Comparison of ENCODE assay signal across 1 cellular context in the genomic region with DNA sequence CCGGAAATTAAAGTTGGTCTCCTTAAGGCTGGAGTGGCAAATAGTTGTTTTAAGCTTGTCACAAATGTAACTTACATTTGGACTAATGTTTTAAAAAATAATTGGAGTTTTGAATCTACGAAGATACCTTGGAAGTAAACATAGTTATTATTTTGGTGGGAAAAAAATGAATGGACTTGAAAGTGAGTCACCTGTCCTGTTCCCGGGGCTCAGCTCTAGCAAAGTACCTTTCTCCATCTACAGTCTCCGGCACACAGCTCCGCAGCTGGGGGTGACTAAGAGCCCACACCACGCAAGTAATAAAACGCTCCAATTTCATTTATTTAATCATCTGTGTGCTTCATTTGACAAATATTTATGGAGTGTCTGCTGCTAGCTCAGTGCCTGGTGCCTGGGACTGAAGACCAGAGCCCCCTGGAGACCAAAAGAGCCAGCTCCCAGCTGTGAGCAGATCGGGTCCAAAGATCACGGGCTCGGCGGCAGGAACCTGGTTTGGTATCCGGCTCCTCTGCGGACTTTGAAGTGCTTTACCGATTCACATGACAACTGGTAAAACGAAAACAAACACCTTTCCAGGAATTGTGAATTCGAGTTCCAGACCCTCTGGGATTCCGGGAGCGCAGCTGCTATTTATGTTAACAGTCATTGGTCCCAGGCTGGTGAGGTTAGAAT.
TF ChIP-seq lines count a peak whose summit lies in the region.

No MANE protein-coding gene starts in this region.

TF ChIP-seq in HepG2, 621 proteins besides CTCF, POLR2A, EP300 and RAD21 (continued from another document and continues in another):
- TF ChIP-seq, protein P1, sequence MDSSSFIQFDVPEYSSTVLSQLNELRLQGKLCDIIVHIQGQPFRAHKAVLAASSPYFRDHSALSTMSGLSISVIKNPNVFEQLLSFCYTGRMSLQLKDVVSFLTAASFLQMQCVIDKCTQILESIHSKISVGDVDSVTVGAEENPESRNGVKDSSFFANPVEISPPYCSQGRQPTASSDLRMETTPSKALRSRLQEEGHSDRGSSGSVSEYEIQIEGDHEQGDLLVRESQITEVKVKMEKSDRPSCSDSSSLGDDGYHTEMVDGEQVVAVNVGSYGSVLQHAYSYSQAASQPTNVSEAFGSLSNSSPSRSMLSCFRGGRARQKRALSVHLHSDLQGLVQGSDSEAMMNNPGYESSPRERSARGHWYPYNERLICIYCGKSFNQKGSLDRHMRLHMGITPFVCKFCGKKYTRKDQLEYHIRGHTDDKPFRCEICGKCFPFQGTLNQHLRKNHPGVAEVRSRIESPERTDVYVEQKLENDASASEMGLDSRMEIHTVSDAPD (CRISPR knock-in tag; IDR thresholded peaks at IDR 0.05): peak; percentile 95
- no peak for TF ChIP-seq RAD51 (IDR thresholded peaks at IDR 0.05; ENCODE audit: borderline replicate concordance)
- TF ChIP-seq KDM3A (CRISPR knock-in tag; IDR thresholded peaks at IDR 0.05; ENCODE audit: low read depth): peak; percentile 46; the same call in 1 of the 2 replicates
- peak; percentile 88 for TF ChIP-seq NCOA2 (CRISPR knock-in tag; IDR thresholded peaks at IDR 0.05)
- TF ChIP-seq, protein P2, sequence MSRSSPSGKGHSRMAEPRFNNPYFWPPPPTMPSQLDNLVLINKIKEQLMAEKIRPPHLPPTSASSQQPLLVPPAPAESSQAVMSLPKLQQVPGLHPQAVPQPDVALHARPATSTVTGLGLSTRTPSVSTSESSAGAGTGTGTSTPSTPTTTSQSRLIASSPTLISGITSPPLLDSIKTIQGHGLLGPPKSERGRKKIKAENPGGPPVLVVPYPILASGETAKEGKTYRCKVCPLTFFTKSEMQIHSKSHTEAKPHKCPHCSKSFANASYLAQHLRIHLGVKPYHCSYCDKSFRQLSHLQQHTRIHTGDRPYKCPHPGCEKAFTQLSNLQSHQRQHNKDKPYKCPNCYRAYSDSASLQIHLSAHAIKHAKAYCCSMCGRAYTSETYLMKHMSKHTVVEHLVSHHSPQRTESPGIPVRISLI (CRISPR knock-in tag; IDR thresholded peaks at IDR 0.05; ENCODE audit: borderline replicate concordance): peak; percentile 17; the same call in 1 of the 2 replicates
- TF ChIP-seq FOXP1 (IDR thresholded peaks at IDR 0.05): no peak
- peak; percentile 71 for TF ChIP-seq FOXP1 (CRISPR knock-in tag; IDR thresholded peaks at IDR 0.05)
- TF ChIP-seq HNRNPL (IDR thresholded peaks at IDR 0.05; ENCODE audit: low read depth, low read length): no peak
- peak; percentile 7; the same call in 1 of the 2 replicates for TF ChIP-seq CBX2 (IDR thresholded peaks at IDR 0.05; ENCODE audit: low read depth, low read length)
- TF ChIP-seq CBX2 (CRISPR knock-in tag; IDR thresholded peaks at IDR 0.05; ENCODE audit: low read depth): no peak
- TF ChIP-seq TRIM24 (CRISPR knock-in tag; IDR thresholded peaks at IDR 0.05): no peak
- TF ChIP-seq ZEB1 (IDR thresholded peaks at IDR 0.05; ENCODE audit: insufficient replicate concordance, low read depth): peak; percentile 62
- TF ChIP-seq, protein P3, sequence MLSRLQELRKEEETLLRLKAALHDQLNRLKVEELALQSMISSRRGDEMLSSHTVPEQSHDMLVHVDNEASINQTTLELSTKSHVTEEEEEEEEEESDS (CRISPR knock-in tag; IDR thresholded peaks at IDR 0.05; ENCODE audit: borderline replicate concordance): no peak
- TF ChIP-seq ARNTL (CRISPR knock-in tag; IDR thresholded peaks at IDR 0.05): peak; percentile 63; the same call in 1 of the 2 replicates
- TF ChIP-seq ZSCAN25 (CRISPR knock-in tag; IDR thresholded peaks at IDR 0.05): peak; percentile 76; the same call in 1 of the 2 replicates
- no peak for TF ChIP-seq IKZF4 (CRISPR knock-in tag; IDR thresholded peaks at IDR 0.05; ENCODE audit: borderline replicate concordance, low read depth, not compliant biosample characterization)
- TF ChIP-seq ATRX (CRISPR knock-in tag; IDR thresholded peaks at IDR 0.05; ENCODE audit: borderline replicate concordance): no peak
- TF ChIP-seq, protein P4, sequence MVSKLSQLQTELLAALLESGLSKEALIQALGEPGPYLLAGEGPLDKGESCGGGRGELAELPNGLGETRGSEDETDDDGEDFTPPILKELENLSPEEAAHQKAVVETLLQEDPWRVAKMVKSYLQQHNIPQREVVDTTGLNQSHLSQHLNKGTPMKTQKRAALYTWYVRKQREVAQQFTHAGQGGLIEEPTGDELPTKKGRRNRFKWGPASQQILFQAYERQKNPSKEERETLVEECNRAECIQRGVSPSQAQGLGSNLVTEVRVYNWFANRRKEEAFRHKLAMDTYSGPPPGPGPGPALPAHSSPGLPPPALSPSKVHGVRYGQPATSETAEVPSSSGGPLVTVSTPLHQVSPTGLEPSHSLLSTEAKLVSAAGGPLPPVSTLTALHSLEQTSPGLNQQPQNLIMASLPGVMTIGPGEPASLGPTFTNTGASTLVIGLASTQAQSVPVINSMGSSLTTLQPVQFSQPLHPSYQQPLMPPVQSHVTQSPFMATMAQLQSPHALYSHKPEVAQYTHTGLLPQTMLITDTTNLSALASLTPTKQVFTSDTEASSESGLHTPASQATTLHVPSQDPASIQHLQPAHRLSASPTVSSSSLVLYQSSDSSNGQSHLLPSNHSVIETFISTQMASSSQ (IDR thresholded peaks at IDR 0.05; ENCODE audit: low read depth): no peak
- TF ChIP-seq, protein P4 (CRISPR knock-in tag; IDR thresholded peaks at IDR 0.05; ENCODE audit: borderline replicate concordance): peak; percentile 60; the same call in 1 of the 2 replicates
- peak; percentile 84 for TF ChIP-seq FOXO1 (CRISPR knock-in tag; IDR thresholded peaks at IDR 0.05)
- TF ChIP-seq LCORL (IDR thresholded peaks at IDR 0.05): no peak
- TF ChIP-seq LCORL (CRISPR knock-in tag; IDR thresholded peaks at IDR 0.05): peak; percentile 86
- peak; percentile 84; the same call in 1 of the 2 replicates for TF ChIP-seq ZNF788 (CRISPR knock-in tag; IDR thresholded peaks at IDR 0.05; ENCODE audit: borderline replicate concordance)
- peak; percentile 30; the same call in 1 of the 2 replicates for TF ChIP-seq MYC (CRISPR knock-in tag; IDR thresholded peaks at IDR 0.05; ENCODE audit: borderline replicate concordance)
- peak; percentile 100 for TF ChIP-seq BCL6 (CRISPR knock-in tag; IDR thresholded peaks at IDR 0.05)
- no peak for TF ChIP-seq ATM (IDR thresholded peaks at IDR 0.05; ENCODE audit: borderline replicate concordance)
- TF ChIP-seq, protein P5, sequence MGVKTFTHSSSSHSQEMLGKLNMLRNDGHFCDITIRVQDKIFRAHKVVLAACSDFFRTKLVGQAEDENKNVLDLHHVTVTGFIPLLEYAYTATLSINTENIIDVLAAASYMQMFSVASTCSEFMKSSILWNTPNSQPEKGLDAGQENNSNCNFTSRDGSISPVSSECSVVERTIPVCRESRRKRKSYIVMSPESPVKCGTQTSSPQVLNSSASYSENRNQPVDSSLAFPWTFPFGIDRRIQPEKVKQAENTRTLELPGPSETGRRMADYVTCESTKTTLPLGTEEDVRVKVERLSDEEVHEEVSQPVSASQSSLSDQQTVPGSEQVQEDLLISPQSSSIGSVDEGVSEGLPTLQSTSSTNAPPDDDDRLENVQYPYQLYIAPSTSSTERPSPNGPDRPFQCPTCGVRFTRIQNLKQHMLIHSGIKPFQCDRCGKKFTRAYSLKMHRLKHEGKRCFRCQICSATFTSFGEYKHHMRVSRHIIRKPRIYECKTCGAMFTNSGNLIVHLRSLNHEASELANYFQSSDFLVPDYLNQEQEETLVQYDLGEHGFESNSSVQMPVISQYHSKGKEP (CRISPR knock-in tag; IDR thresholded peaks at IDR 0.05): no peak
- TF ChIP-seq ISL2 (CRISPR knock-in tag; IDR thresholded peaks at IDR 0.05): peak; percentile 68
- TF ChIP-seq ZBTB8A (CRISPR knock-in tag; IDR thresholded peaks at IDR 0.05; ENCODE audit: borderline replicate concordance, low read depth): no peak
- TF ChIP-seq, protein P6, sequence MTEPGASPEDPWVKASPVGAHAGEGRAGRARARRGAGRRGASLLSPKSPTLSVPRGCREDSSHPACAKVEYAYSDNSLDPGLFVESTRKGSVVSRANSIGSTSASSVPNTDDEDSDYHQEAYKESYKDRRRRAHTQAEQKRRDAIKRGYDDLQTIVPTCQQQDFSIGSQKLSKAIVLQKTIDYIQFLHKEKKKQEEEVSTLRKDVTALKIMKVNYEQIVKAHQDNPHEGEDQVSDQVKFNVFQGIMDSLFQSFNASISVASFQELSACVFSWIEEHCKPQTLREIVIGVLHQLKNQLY (CRISPR knock-in tag; IDR thresholded peaks at IDR 0.05): peak; percentile 94
- TF ChIP-seq, protein P7, sequence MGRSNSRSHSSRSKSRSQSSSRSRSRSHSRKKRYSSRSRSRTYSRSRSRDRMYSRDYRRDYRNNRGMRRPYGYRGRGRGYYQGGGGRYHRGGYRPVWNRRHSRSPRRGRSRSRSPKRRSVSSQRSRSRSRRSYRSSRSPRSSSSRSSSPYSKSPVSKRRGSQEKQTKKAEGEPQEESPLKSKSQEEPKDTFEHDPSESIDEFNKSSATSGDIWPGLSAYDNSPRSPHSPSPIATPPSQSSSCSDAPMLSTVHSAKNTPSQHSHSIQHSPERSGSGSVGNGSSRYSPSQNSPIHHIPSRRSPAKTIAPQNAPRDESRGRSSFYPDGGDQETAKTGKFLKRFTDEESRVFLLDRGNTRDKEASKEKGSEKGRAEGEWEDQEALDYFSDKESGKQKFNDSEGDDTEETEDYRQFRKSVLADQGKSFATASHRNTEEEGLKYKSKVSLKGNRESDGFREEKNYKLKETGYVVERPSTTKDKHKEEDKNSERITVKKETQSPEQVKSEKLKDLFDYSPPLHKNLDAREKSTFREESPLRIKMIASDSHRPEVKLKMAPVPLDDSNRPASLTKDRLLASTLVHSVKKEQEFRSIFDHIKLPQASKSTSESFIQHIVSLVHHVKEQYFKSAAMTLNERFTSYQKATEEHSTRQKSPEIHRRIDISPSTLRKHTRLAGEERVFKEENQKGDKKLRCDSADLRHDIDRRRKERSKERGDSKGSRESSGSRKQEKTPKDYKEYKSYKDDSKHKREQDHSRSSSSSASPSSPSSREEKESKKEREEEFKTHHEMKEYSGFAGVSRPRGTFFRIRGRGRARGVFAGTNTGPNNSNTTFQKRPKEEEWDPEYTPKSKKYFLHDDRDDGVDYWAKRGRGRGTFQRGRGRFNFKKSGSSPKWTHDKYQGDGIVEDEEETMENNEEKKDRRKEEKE (IDR thresholded peaks at IDR 0.05): no peak
- no peak for TF ChIP-seq TAF15 (IDR thresholded peaks at IDR 0.05; ENCODE audit: low read depth, low read length, poor library complexity, severe bottlenecking)
- no peak for TF ChIP-seq ZFP82 (CRISPR knock-in tag; IDR thresholded peaks at IDR 0.05; ENCODE audit: borderline replicate concordance)
- TF ChIP-seq RARA (CRISPR knock-in tag; IDR thresholded peaks at IDR 0.05): peak; percentile 90
- TF ChIP-seq CREM (IDR thresholded peaks at IDR 0.05): peak; percentile 81
- no peak for TF ChIP-seq CREM (CRISPR knock-in tag; IDR thresholded peaks at IDR 0.05)
- no peak for TF ChIP-seq JUNB (CRISPR knock-in tag; IDR thresholded peaks at IDR 0.05; ENCODE audit: borderline replicate concordance)
- TF ChIP-seq ZNF124 (CRISPR knock-in tag; IDR thresholded peaks at IDR 0.05): 0 out of 2 replicates have a peak, but pooled peaks have one; percentile 31
- TF ChIP-seq, protein P8, sequence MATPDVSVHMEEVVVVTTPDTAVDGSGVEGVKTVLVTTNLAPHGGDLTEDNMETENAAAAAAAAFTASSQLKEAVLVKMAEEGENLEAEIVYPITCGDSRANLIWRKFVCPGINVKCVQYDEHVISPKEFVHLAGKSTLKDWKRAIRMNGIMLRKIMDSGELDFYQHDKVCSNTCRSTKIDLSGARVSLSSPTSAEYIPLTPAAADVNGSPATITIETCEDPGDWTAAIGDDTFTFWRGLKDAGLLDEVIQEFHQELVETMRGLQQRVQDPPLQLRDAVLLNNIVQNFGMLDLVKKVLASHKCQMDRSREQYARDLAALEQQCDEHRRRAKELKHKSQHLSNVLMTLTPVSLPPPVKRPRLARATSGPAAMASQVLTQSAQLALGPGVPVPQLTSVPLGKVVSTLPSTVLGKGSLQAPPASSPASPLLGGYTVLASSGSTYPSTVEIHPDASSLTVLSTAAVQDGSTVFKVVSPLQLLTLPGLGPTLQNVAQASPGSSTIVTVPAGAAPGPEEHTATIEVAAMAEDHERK (CRISPR knock-in tag; IDR thresholded peaks at IDR 0.05; ENCODE audit: low read depth): no peak
- TF ChIP-seq ZNF326 (CRISPR knock-in tag; IDR thresholded peaks at IDR 0.05; ENCODE audit: borderline replicate concordance): no peak
- TF ChIP-seq, protein P9, sequence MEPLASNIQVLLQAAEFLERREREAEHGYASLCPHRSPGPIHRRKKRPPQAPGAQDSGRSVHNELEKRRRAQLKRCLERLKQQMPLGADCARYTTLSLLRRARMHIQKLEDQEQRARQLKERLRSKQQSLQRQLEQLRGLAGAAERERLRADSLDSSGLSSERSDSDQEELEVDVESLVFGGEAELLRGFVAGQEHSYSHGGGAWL (CRISPR knock-in tag; IDR thresholded peaks at IDR 0.05): no peak
- no peak for TF ChIP-seq RORA (CRISPR knock-in tag; IDR thresholded peaks at IDR 0.05)
- peak; percentile 75 for TF ChIP-seq BHLHE40 (IDR thresholded peaks at IDR 0.05; ENCODE audit: low read length)
- TF ChIP-seq ZNF558 (CRISPR knock-in tag; IDR thresholded peaks at IDR 0.05; ENCODE audit: borderline replicate concordance): no peak
- TF ChIP-seq, protein P10, sequence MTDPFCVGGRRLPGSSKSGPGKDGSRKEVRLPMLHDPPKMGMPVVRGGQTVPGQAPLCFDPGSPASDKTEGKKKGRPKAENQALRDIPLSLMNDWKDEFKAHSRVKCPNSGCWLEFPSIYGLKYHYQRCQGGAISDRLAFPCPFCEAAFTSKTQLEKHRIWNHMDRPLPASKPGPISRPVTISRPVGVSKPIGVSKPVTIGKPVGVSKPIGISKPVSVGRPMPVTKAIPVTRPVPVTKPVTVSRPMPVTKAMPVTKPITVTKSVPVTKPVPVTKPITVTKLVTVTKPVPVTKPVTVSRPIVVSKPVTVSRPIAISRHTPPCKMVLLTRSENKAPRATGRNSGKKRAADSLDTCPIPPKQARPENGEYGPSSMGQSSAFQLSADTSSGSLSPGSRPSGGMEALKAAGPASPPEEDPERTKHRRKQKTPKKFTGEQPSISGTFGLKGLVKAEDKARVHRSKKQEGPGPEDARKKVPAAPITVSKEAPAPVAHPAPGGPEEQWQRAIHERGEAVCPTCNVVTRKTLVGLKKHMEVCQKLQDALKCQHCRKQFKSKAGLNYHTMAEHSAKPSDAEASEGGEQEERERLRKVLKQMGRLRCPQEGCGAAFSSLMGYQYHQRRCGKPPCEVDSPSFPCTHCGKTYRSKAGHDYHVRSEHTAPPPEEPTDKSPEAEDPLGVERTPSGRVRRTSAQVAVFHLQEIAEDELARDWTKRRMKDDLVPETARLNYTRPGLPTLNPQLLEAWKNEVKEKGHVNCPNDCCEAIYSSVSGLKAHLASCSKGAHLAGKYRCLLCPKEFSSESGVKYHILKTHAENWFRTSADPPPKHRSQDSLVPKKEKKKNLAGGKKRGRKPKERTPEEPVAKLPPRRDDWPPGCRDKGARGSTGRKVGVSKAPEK (CRISPR knock-in tag; IDR thresholded peaks at IDR 0.05; ENCODE audit: borderline replicate concordance): 0 out of 2 replicates have a peak, but pooled peaks have one; percentile 69
- TF ChIP-seq KDM6A (CRISPR knock-in tag; IDR thresholded peaks at IDR 0.05; ENCODE audit: low read depth): peak; percentile 53
